Comparison of ENCODE assay signal across 12 cellular contexts in genomic region chr10:114266521-114266920, GRCh38. TPM values are rescaled to one million over a fixed set of nuclear protein-coding genes. Genes with fewer than 3 reads are reported as not detected.
DNase-seq lines count a peak whose midpoint lies in the region; ATAC-seq and TF ChIP-seq lines count a peak whose summit lies in the region.
"Had no signal": no experiment of that assay in that cellular context is flagged by ENCODE, and none has a peak within 500 bp of the region (broad histone marks: within the 10 kb centered on the region; RNA-seq: fewer than 3 reads in every experiment).

No MANE protein-coding gene starts in this region.

- H3K79me2 ChIP-seq in mammary epithelial cell (ENCODE audit: insufficient read depth, low read length): no peaks in the 10 kb centered on the region

- dilution Hi-C loops in mammary epithelial cell (cut with HindIII; ENCODE audit: low sequenced_read_pairs): no loop called here

- H3K4me1 ChIP-seq in mammary epithelial cell (ENCODE audit: insufficient read depth, low read length): peaks cover 37% of the 10 kb centered on the region
- peaks cover 6% of the 10 kb centered on the region for H3K4me1 ChIP-seq in mesenchymal stem cell (ENCODE audit: control insufficient read depth, insufficient read depth, low read depth, low read length)
- H3K4me1 ChIP-seq: BLaER1 had no signal

- H2BK120ac ChIP-seq in mesenchymal stem cell (ENCODE audit: low read depth, low read length): no peak overlapping the region

- intact Hi-C loops in mammary epithelial cell (cut with micrococcal nuclease): loop anchor here (1.0 kb wide), 1 partner anchor 21 kb away; no protein-coding TSS in a partner anchor

- no peaks in the 10 kb centered on the region for H4K20me1 ChIP-seq in mammary epithelial cell (ENCODE audit: insufficient read depth, low read length)
- H4K20me1 ChIP-seq: BLaER1 had no signal

- peak overlapping the region; percentile 17 for H2AFZ ChIP-seq in mammary epithelial cell (ENCODE audit: low read depth, low read length)
- no peak overlapping the region for H2AFZ ChIP-seq in mesenchymal stem cell (ENCODE audit: low read depth, low read length)

- no peak overlapping the region for H3K4ac ChIP-seq in mesenchymal stem cell (ENCODE audit: low read depth in 1 of 2, low read length in 2 of 2)

- ATAC-seq in HG02840 (IDR thresholded peaks at IDR 0.05; ENCODE audit: low FRiP score, unreplicated experiment) (no peak), GM18519 (IDR thresholded peaks at IDR 0.05; ENCODE audit: low FRiP score, unreplicated experiment) (no peak), GM21447 (IDR thresholded peaks at IDR 0.05; ENCODE audit: unreplicated experiment) (no peak)

- H3K27ac ChIP-seq in mammary epithelial cell (ENCODE audit: insufficient read depth, low read depth, low read length): peak overlapping the region; percentile 72
- H3K27ac ChIP-seq in mesenchymal stem cell (ENCODE audit: low read length, poor library complexity, severe bottlenecking): no peak overlapping the region
- H3K27ac ChIP-seq: BLaER1 had no signal

- H3K4me3 ChIP-seq in mammary epithelial cell (replicated peaks in 1 of 3; ENCODE audit: insufficient read depth in 1 of 3, low read depth in 2 of 3, low read length in 3 of 3): no peak overlapping the region
- peak overlapping the region in 1 of 2 experiments; percentile 2 for H3K4me3 ChIP-seq in mesenchymal stem cell (ENCODE audit: insufficient read depth in 1 of 2, low read depth in 1 of 2, low read length in 2 of 2)
- H3K4me3 ChIP-seq: BLaER1 had no signal

- H3K4me2 ChIP-seq in mammary epithelial cell (ENCODE audit: insufficient read depth, low read depth, low read length) (peak overlapping the region; percentile 65), mesenchymal stem cell (ENCODE audit: low read length, poor library complexity, severe bottlenecking) (no peak overlapping the region)
- H3K4me2 ChIP-seq: BLaER1 had no signal

- H3K9ac ChIP-seq in mammary epithelial cell (ENCODE audit: insufficient read depth, low read length) (no peak overlapping the region), mesenchymal stem cell (ENCODE audit: low read length) (peak overlapping the region; percentile 53)
- H3K9ac ChIP-seq: BLaER1 had no signal

- no peak overlapping the region for H3K23ac ChIP-seq in mesenchymal stem cell (ENCODE audit: low read length in 2 of 2)

- CTCF ChIA-PET in mammary epithelial cell (lab: Charles Lee; ENCODE audit: low non-redundant PET): no interaction called here

- no peak overlapping the region for H2BK15ac ChIP-seq in mesenchymal stem cell (ENCODE audit: low read depth, poor library complexity, severe bottlenecking)

- H3K18ac ChIP-seq in mesenchymal stem cell (ENCODE audit: low read depth in 1 of 2, low read length in 2 of 2): no peak overlapping the region

- TF ChIP-seq CTCF in mammary epithelial cell (conservative IDR thresholded peaks at IDR 0.05 in 1 of 2, IDR thresholded peaks at IDR 0.05 in 1 of 2; ENCODE audit: extremely low read depth in 1 of 2, insufficient read depth in 1 of 2, low read depth in 1 of 2, low read length in 2 of 2): no peak

- H2BK12ac ChIP-seq in mesenchymal stem cell (ENCODE audit: low read length in 2 of 2): no peak overlapping the region

- no peak overlapping the region for H4K91ac ChIP-seq in mesenchymal stem cell (ENCODE audit: low read length)

- no peak overlapping the region for H2BK5ac ChIP-seq in mesenchymal stem cell (ENCODE audit: low read depth, low read length, poor library complexity, severe bottlenecking)

- DNase-seq in DMS 273 treated with DMSO at 0.1 percent for 48 hours (lab: John Stamatoyannopoulos, UW) (peak; percentile 57), NCI-H2029 treated with DMSO at 0.1 percent for 48 hours (lab: John Stamatoyannopoulos, UW) (peak; percentile 76), mammary epithelial cell (peak; percentile 90), mesenchymal stem cell (no peak), HK-2 (ENCODE audit: unreplicated experiment) (no peak)
- DNase-seq: activated B cell treated with CpG ODN at 0.5 μM for 24 hours; activated effector memory CD4-positive, alpha-beta T cell treated with Interleukin-2 at 50 U/mL for 16 hours; immature natural killer cell had no signal

- in situ Hi-C loops in mammary epithelial cell (cut with MboI; ENCODE audit: low sequenced_read_pairs in 2 of 2): no loop called here

- no TSS peak for BruUV-seq in mammary epithelial cell (replicated peaks; lab: Mats Ljungman, UMichigan)

- H3K27me3 ChIP-seq in mammary epithelial cell (ENCODE audit: insufficient read depth, low read length) (no peaks in the 10 kb centered on the region), mesenchymal stem cell (ENCODE audit: control insufficient read depth in 1 of 2, insufficient read depth in 1 of 2, low read length in 2 of 2) (peaks cover 0 to 19% of the 10 kb centered on the region in 2 experiments)
- H3K27me3 ChIP-seq: BLaER1 had no signal

- no peaks in the 10 kb centered on the region for H3K36me3 ChIP-seq in mammary epithelial cell (ENCODE audit: insufficient read depth, low read length)
- H3K36me3 ChIP-seq in mesenchymal stem cell (ENCODE audit: control insufficient read depth in 1 of 2, insufficient read depth in 2 of 2, low read depth in 1 of 2, low read length in 2 of 2): no peaks in the 10 kb centered on the region
- H3K36me3 ChIP-seq: BLaER1 had no signal

- 8% methylated on average over 5 of the region's 5 CpGs for WGBS in mammary epithelial cell (ENCODE audit: low coverage, missing lambda C conversion rate)
- 75% methylated on average over 2 of the region's 5 CpGs for WGBS in mesenchymal stem cell

- no peaks in the 10 kb centered on the region for H3K79me1 ChIP-seq in mesenchymal stem cell (replicated peaks; ENCODE audit: low read length, poor library complexity, severe bottlenecking)

- no peak overlapping the region for H2AK5ac ChIP-seq in mesenchymal stem cell (ENCODE audit: low read length, severe bottlenecking)

- no peak overlapping the region for H3K14ac ChIP-seq in mesenchymal stem cell (ENCODE audit: low read length in 2 of 2)

- H4K8ac ChIP-seq in mesenchymal stem cell (ENCODE audit: low read length): no peak overlapping the region

- H3K9me3 ChIP-seq in mammary epithelial cell (replicated peaks; ENCODE audit: insufficient read depth, low read length): no peaks in the 10 kb centered on the region
- H3K9me3 ChIP-seq in mesenchymal stem cell (ENCODE audit: control insufficient read depth, low read length): no peaks in the 10 kb centered on the region
- H3K9me3 ChIP-seq: BLaER1 had no signal

RNA-seq across cellular contexts. Expression of gene VWA2, which starts 27.5 kb away (rescaled TPM):
- 1 to 10 TPM in 1 of 2 donors, under 1 TPM in 1; 0.14 to 2.5 TPM for total RNA-seq in mammary epithelial cell
- polyA plus RNA-seq in mammary epithelial cell: 0.34 TPM
- 1.8 TPM for polyA minus RNA-seq in mammary epithelial cell
- polyA plus RNA-seq in mesenchymal stem cell (2013, experiment 1 of 2): 0.07 TPM
- polyA plus RNA-seq in mesenchymal stem cell (2013, experiment 2 of 2): 0.12 TPM
- total RNA-seq: activated B cell treated with CpG ODN at 0.5 μM for 24 hours had no signal
- polyA plus RNA-seq: immature natural killer cell had no signal

Comparison
In these comparisons a context has a peak if more than half of its experiments do, and no peak if none do; other contexts are left out.
1. DNase-seq: peak in DMS 273 treated with DMSO at 0.1 percent for 48 hours (single experiment), NCI-H2029 treated with DMSO at 0.1 percent for 48 hours (single experiment) and mammary epithelial cell (single experiment); none in mesenchymal stem cell (single experiment) and HK-2 (single experiment).